Comparison of ENCODE assay signal across 24 cellular contexts in the genomic region with DNA sequence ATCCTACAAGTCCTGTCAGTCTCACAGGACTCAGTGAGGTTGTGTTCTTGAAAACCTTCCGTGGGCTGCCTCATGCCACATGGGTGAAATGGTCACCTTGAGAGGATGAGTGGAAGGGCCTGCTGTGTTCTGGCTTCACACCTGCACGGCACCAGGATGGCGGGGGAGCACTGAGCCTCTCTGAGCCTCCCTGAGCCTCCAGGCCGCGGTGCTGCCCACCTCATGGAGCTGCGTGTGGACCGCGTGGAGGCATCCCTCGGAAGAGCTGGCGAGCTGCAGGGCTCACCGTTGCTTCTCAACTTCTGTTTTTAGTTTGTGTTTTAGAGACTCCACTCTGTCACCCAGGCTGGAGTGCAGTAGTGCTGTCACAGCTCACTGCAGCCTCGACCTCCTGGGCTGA. TPM values are rescaled to one million over a fixed set of nuclear protein-coding genes. Genes with fewer than 3 reads are reported as not detected.
"Had no signal": no experiment of that assay in that cellular context is flagged by ENCODE, and none has a peak within 500 bp of the region (broad histone marks: within the 10 kb centered on the region; RNA-seq: fewer than 3 reads in every experiment).

No MANE protein-coding gene starts in this region.

- H3K27ac ChIP-seq: brain microvascular endothelial cell, cardiac muscle cell, KMS-11, SJSA1 had no signal

- H3K4me1 Mint-ChIP-seq: activated CD8-positive, alpha-beta memory T cell treated with anti-CD3 and anti-CD28 coated beads, Interleukin-2, amount 10 ng/mL, durations not matched to agents 7 days and 5 days; activated naive CD8-positive, alpha-beta T cell treated with anti-CD3 and anti-CD28 coated beads for 36 hours had no signal

- DNase-seq: activated CD4-positive, alpha-beta T cell treated with anti-CD3 and anti-CD28 coated beads for 48 hours; activated CD4-positive, alpha-beta T cell treated with anti-CD3 and anti-CD28 coated beads, Interleukin-2, amount 50 U/mL, for 4 hours; activated CD4-positive, CD25-positive, alpha-beta regulatory T cell treated with anti-CD3 and anti-CD28 coated beads, Interleukin-2, amount 50 U/mL, for 72 hours; activated CD8-positive, alpha-beta memory T cell treated with anti-CD3 and anti-CD28 coated beads, Interleukin-2, amount 10 ng/mL, durations not matched to agents 7 days and 5 days; activated effector memory CD4-positive, alpha-beta T cell treated with anti-CD3 and anti-CD28 coated beads, Interleukin-2, amount 50 U/mL, for 16 hours; activated naive CD4-positive, alpha-beta T cell treated with anti-CD3 and anti-CD28 coated beads for 36 hours; activated naive CD8-positive, alpha-beta T cell treated with anti-CD3 and anti-CD28 coated beads for 36 hours; activated T-cell treated with anti-CD3 and anti-CD28 coated beads, Interleukin-2, amount 50 U/mL, for 4 hours; cerebellar nuclear complex; NCI-H1092; NCI-H1417; NCI-H2029; NCI-H2107; NCI-H2171 treated with DMSO at 0.1 percent for 48 hours; NCI-H226; NCI-H526 treated with DMSO at 0.1 percent for 48 hours; Right ventricle myocardium superior; SW 1271 had no signal

- ATAC-seq: activated CD8-positive, alpha-beta memory T cell treated with anti-CD3 and anti-CD28 coated beads, Interleukin-2, amount 10 ng/mL, durations not matched to agents 7 days and 5 days; activated T-cell treated with anti-CD3 and anti-CD28 coated beads, Interleukin-2, amount 50 U/mL, for 4 hours; SK-N-SH treated with all-trans-retinoic acid at 6 μM for 48 hours had no signal

- H3K27me3 ChIP-seq: brain microvascular endothelial cell, cardiac muscle cell, SJSA1 had no signal

- H3K27ac Mint-ChIP-seq: activated CD8-positive, alpha-beta memory T cell treated with anti-CD3 and anti-CD28 coated beads, Interleukin-2, amount 10 ng/mL, durations not matched to agents 7 days and 5 days; activated naive CD4-positive, alpha-beta T cell treated with anti-CD3 and anti-CD28 coated beads for 36 hours; activated naive CD8-positive, alpha-beta T cell treated with anti-CD3 and anti-CD28 coated beads for 36 hours had no signal

- H3K36me3 Mint-ChIP-seq: activated CD8-positive, alpha-beta memory T cell treated with anti-CD3 and anti-CD28 coated beads, Interleukin-2, amount 10 ng/mL, durations not matched to agents 7 days and 5 days; activated naive CD8-positive, alpha-beta T cell treated with anti-CD3 and anti-CD28 coated beads for 36 hours had no signal

- H3K36me3 ChIP-seq: brain microvascular endothelial cell, cardiac muscle cell had no signal

- H3K9me3 ChIP-seq: SJSA1 had no signal

- H3K9ac ChIP-seq: KMS-11 had no signal

- H3K9me3 Mint-ChIP-seq: activated naive CD4-positive, alpha-beta T cell treated with anti-CD3 and anti-CD28 coated beads for 36 hours; activated naive CD8-positive, alpha-beta T cell treated with anti-CD3 and anti-CD28 coated beads for 36 hours; activated T-cell treated with anti-CD3 and anti-CD28 coated beads, Interleukin-2, amount 50 U/mL, for 4 hours had no signal

- H3K4me2 ChIP-seq: KMS-11 had no signal

- H3K4me3 Mint-ChIP-seq: activated CD8-positive, alpha-beta memory T cell treated with anti-CD3 and anti-CD28 coated beads, Interleukin-2, amount 10 ng/mL, durations not matched to agents 7 days and 5 days; activated naive CD4-positive, alpha-beta T cell treated with anti-CD3 and anti-CD28 coated beads for 36 hours; activated naive CD8-positive, alpha-beta T cell treated with anti-CD3 and anti-CD28 coated beads for 36 hours; activated T-cell treated with anti-CD3 and anti-CD28 coated beads, Interleukin-2, amount 50 U/mL, for 4 hours had no signal

- H3K27me3 Mint-ChIP-seq: activated CD8-positive, alpha-beta memory T cell treated with anti-CD3 and anti-CD28 coated beads, Interleukin-2, amount 10 ng/mL, durations not matched to agents 7 days and 5 days; activated naive CD8-positive, alpha-beta T cell treated with anti-CD3 and anti-CD28 coated beads for 36 hours had no signal

- H3K4me3 ChIP-seq: cardiac muscle cell, SJSA1 had no signal

RNA-seq across cellular contexts. Expression of gene TEAD4, which starts 56.2 kb away (rescaled TPM):
- total RNA-seq: OCI-LY7 had no signal
